ENCODE assay signal across 19 cellular contexts in genomic region chr20:36096404-36096799, GRCh38. TPM values are rescaled to one million over a fixed set of nuclear protein-coding genes. Genes with fewer than 3 reads are reported as not detected.
DNase-seq lines count a peak whose midpoint lies in the region; ATAC-seq and TF ChIP-seq lines count a peak whose summit lies in the region.
"Had no signal": no experiment of that assay in that cellular context is flagged by ENCODE, and none has a peak within 500 bp of the region (broad histone marks: within the 10 kb centered on the region; RNA-seq: fewer than 3 reads in every experiment).

No MANE protein-coding gene starts in this region.

- peaks cover 2% of the 10 kb centered on the region; the same call in 1 of the 2 replicates for H3K27me3 ChIP-seq in ACC112 (ENCODE audit: insufficient read depth, low read length)
- peaks cover 8% of the 10 kb centered on the region for H3K27me3 ChIP-seq in osteoblast (ENCODE audit: insufficient read depth, low read length)
- H3K27me3 ChIP-seq in heart right ventricle: peaks cover 0 to 36% (median 5%) of the 10 kb centered on the region in 7 donors
- no peaks in the 10 kb centered on the region for H3K27me3 ChIP-seq in ascending aorta
- peaks cover 11% of the 10 kb centered on the region for H3K27me3 ChIP-seq in CD8-positive, alpha-beta memory T cell (ENCODE audit: insufficient read depth, low read length, poor library complexity, severe bottlenecking)
- H3K27me3 ChIP-seq: vagina had no signal

- H3K4me1 Mint-ChIP-seq in dendritic cell treated with granulocyte-macrophage colony-stimulating factor and Interleukin-4, amounts not matched to agents 40 ng/mL and 50 ng/mL, for 4 days (ENCODE audit: low read depth): peaks cover 76% of the 10 kb centered on the region
- H3K4me1 Mint-ChIP-seq in CD8-positive, alpha-beta memory T cell: peaks cover 11 to 19% (median 11%) of the 10 kb centered on the region in 3 donors

- peak overlapping the region; percentile 7; the same call in 1 of the 2 replicates for H3K4me3 ChIP-seq in ACC112 (ENCODE audit: low read depth, low read length)
- no peak overlapping the region for H3K4me3 ChIP-seq in HEK293 (ENCODE audit: low read depth, low read length)
- H3K4me3 ChIP-seq in osteoblast (ENCODE audit: insufficient read depth, low read length): no peak overlapping the region
- no peak overlapping the region for H3K4me3 ChIP-seq in heart right ventricle
- H3K4me3 ChIP-seq in ascending aorta: no peak overlapping the region
- H3K4me3 ChIP-seq in CD8-positive, alpha-beta memory T cell (ENCODE audit: low read length): no peak overlapping the region
- H3K4me3 ChIP-seq: spleen, vagina had no signal

- H3K9me3 ChIP-seq in HEK293 (ENCODE audit: control insufficient read depth, insufficient read depth, low read depth, low read length) (no peaks in the 10 kb centered on the region), osteoblast (ENCODE audit: low read depth, low read length) (no peaks in the 10 kb centered on the region), heart right ventricle (no peaks in the 10 kb centered on the region), ascending aorta (no peaks in the 10 kb centered on the region)
- H3K9me3 ChIP-seq in CD8-positive, alpha-beta memory T cell (ENCODE audit: low read length): no peaks in the 10 kb centered on the region
- H3K9me3 ChIP-seq: spleen, vagina had no signal

- H2AFZ ChIP-seq in ACC112 (ENCODE audit: low read length, unreplicated experiment): no peak overlapping the region
- no peak overlapping the region for H2AFZ ChIP-seq in osteoblast (ENCODE audit: low read length)

- no peaks in the 10 kb centered on the region for H4K20me1 ChIP-seq in osteoblast (ENCODE audit: insufficient read depth, low read length)

- H3K36me3 ChIP-seq in ACC112 (ENCODE audit: insufficient read depth, low read length): no peaks in the 10 kb centered on the region
- H3K36me3 ChIP-seq in HEK293 (ENCODE audit: control insufficient read depth in 2 of 2, insufficient read depth in 1 of 2, low read length in 2 of 2): no peaks in the 10 kb centered on the region
- no peaks in the 10 kb centered on the region for H3K36me3 ChIP-seq in osteoblast (ENCODE audit: insufficient read depth, low read length)
- H3K36me3 ChIP-seq in heart right ventricle: no peaks in the 10 kb centered on the region
- H3K36me3 ChIP-seq in ascending aorta: no peaks in the 10 kb centered on the region
- no peaks in the 10 kb centered on the region for H3K36me3 ChIP-seq in CD8-positive, alpha-beta memory T cell (ENCODE audit: insufficient read depth, low read length)
- H3K36me3 ChIP-seq: spleen, vagina, WERI-Rb-1 had no signal

- peaks cover 41% of the 10 kb centered on the region for H3K27me3 Mint-ChIP-seq in dendritic cell treated with granulocyte-macrophage colony-stimulating factor and Interleukin-4, amounts not matched to agents 40 ng/mL and 50 ng/mL, for 4 days
- peaks cover 19 to 23% of the 10 kb centered on the region in 2 donors for H3K27me3 Mint-ChIP-seq in CD8-positive, alpha-beta memory T cell

- no peak for TF ChIP-seq CTCF in HEK293 (tag by site-specific recombination; IDR thresholded peaks at IDR 0.05)
- no peak for TF ChIP-seq CTCF in osteoblast (IDR thresholded peaks at IDR 0.05; ENCODE audit: extremely low read depth, low read depth, low read length)
- no peak for TF ChIP-seq CTCF in heart right ventricle (IDR thresholded peaks at IDR 0.05)
- no peak for TF ChIP-seq CTCF in ascending aorta (IDR thresholded peaks at IDR 0.05)

- peak overlapping the region; percentile 94 for H3K27ac Mint-ChIP-seq in dendritic cell treated with granulocyte-macrophage colony-stimulating factor and Interleukin-4, amounts not matched to agents 40 ng/mL and 50 ng/mL, for 4 days
- no peak overlapping the region for H3K27ac Mint-ChIP-seq in CD8-positive, alpha-beta memory T cell
- H3K27ac Mint-ChIP-seq: activated CD4-positive, alpha-beta memory T cell treated with anti-CD3 and anti-CD28 coated beads, Interleukin-2, amount 10 ng/mL, durations not matched to agents 7 days and 5 days; stimulated activated naive B cell treated with anti-CD40 and anti-IgM and Interleukin-4, amounts not matched to agents 10 μg/mL and 1 μg/mL and 100 μg/mL, for 72 hours; T-cell had no signal

- H3K27ac ChIP-seq in ACC112 (ENCODE audit: low read depth, low read length): peak overlapping the region; percentile 85
- H3K27ac ChIP-seq in HEK293 (ENCODE audit: extremely low read depth, low read depth, low read length): no peak overlapping the region
- H3K27ac ChIP-seq in osteoblast (ENCODE audit: low read depth, low read length): peak overlapping the region; percentile 44
- peak overlapping the region in 1 of 10 donors; percentile 13 for H3K27ac ChIP-seq in heart right ventricle
- peak overlapping the region in 1 of 2 donors; percentile 68 for H3K27ac ChIP-seq in ascending aorta
- H3K27ac ChIP-seq in CD8-positive, alpha-beta memory T cell (ENCODE audit: low read depth, low read length): no peak overlapping the region
- H3K27ac ChIP-seq: vagina, WERI-Rb-1 had no signal

- ATAC-seq in heart right ventricle: no peak
- ATAC-seq: T-cell had no signal

- H3K9me3 Mint-ChIP-seq in dendritic cell treated with granulocyte-macrophage colony-stimulating factor and Interleukin-4, amounts not matched to agents 40 ng/mL and 50 ng/mL, for 4 days: no peaks in the 10 kb centered on the region
- no peaks in the 10 kb centered on the region for H3K9me3 Mint-ChIP-seq in CD8-positive, alpha-beta memory T cell
- H3K9me3 Mint-ChIP-seq: activated CD4-positive, alpha-beta memory T cell treated with anti-CD3 and anti-CD28 coated beads, Interleukin-2, amount 10 ng/mL, durations not matched to agents 7 days and 5 days; central memory CD8-positive, alpha-beta T cell; stimulated activated naive B cell treated with anti-CD40 and anti-IgM and Interleukin-4, amounts not matched to agents 10 μg/mL and 1 μg/mL and 100 μg/mL, for 72 hours; T-cell had no signal

- POLR2A ChIA-PET in HEK293 (lab: Yijun Ruan, JAX): no interaction called here
- POLR2A ChIA-PET in CD8-positive, alpha-beta memory T cell (lab: Charles Lee): interaction anchor here (0.7 kb wide), 1 partner anchor 141 kb away, joined by 5 read pairs; no protein-coding TSS in a partner anchor

- H3K4me1 ChIP-seq in ACC112 (ENCODE audit: control insufficient read depth, insufficient read depth, low read length, unreplicated experiment) (peaks cover 34% of the 10 kb centered on the region), HEK293 (ENCODE audit: control insufficient read depth, insufficient read depth, low read length) (no peaks in the 10 kb centered on the region), osteoblast (ENCODE audit: insufficient read depth, low read length) (peaks cover 27% of the 10 kb centered on the region), heart right ventricle (peaks cover 7 to 54% (median 37%) of the 10 kb centered on the region in 9 donors), ascending aorta (peaks cover 5 to 24% of the 10 kb centered on the region in 2 donors)
- H3K4me1 ChIP-seq in CD8-positive, alpha-beta memory T cell (ENCODE audit: insufficient read depth, low read length): peaks cover 14% of the 10 kb centered on the region

- CTCF ChIA-PET in HEK293 (lab: Yijun Ruan, JAX): interaction anchor here (0.5 to 1.2 kb wide), 4 partner anchors 14 to 132 kb away, joined by 3 to 6 read pairs (median 3); no protein-coding TSS in a partner anchor
- CTCF ChIA-PET in CD8-positive, alpha-beta memory T cell (lab: Charles Lee): interaction anchor here (1.0 to 1.2 kb wide), 2 partner anchors 38 to 104 kb away, joined by 3 read pairs; no protein-coding TSS in a partner anchor

- peaks cover 2% of the 10 kb centered on the region for H3K79me2 ChIP-seq in ACC112 (ENCODE audit: control insufficient read depth, insufficient read depth, low read length, unreplicated experiment)
- H3K79me2 ChIP-seq in osteoblast (ENCODE audit: insufficient read depth, low read length): peaks cover 4% of the 10 kb centered on the region

- no peak overlapping the region for H3K4me3 Mint-ChIP-seq in dendritic cell treated with granulocyte-macrophage colony-stimulating factor and Interleukin-4, amounts not matched to agents 40 ng/mL and 50 ng/mL, for 4 days
- H3K4me3 Mint-ChIP-seq in CD8-positive, alpha-beta memory T cell: peak overlapping the region in 1 of 7 donors; percentile 28
- H3K4me3 Mint-ChIP-seq: activated CD4-positive, alpha-beta memory T cell treated with anti-CD3 and anti-CD28 coated beads, Interleukin-2, amount 10 ng/mL, durations not matched to agents 7 days and 5 days; central memory CD8-positive, alpha-beta T cell; stimulated activated naive B cell treated with anti-CD40 and anti-IgM and Interleukin-4, amounts not matched to agents 10 μg/mL and 1 μg/mL and 100 μg/mL, for 72 hours; T-cell had no signal

- H3K4me2 ChIP-seq in osteoblast (ENCODE audit: insufficient read depth, low read length): no peak overlapping the region

- DNase-seq in osteoblast (ENCODE audit: insufficient read length, low spot score, missing footprints) (no peak), putamen (ENCODE audit: low spot score) (no peak), heart right ventricle (no peak), ascending aorta (ENCODE audit: low spot score in 2 of 2) (no peak)
- no peak for DNase-seq in CD8-positive, alpha-beta memory T cell
- DNase-seq: activated CD4-positive, alpha-beta memory T cell treated with anti-CD3 and anti-CD28 coated beads, Interleukin-2, amount 10 ng/mL, durations not matched to agents 7 days and 5 days; foreskin fibroblast; NCI-H146; NCI-H345; Right ventricle myocardium superior; spleen; stimulated activated naive B cell treated with anti-CD40 and anti-IgM and Interleukin-4, amounts not matched to agents 10 μg/mL and 1 μg/mL and 100 μg/mL, for 72 hours; T-cell; WERI-Rb-1 had no signal

- H3K36me3 Mint-ChIP-seq in dendritic cell treated with granulocyte-macrophage colony-stimulating factor and Interleukin-4, amounts not matched to agents 40 ng/mL and 50 ng/mL, for 4 days (ENCODE audit: low read depth): peaks cover 6% of the 10 kb centered on the region
- H3K36me3 Mint-ChIP-seq in CD8-positive, alpha-beta memory T cell: peaks cover 0 to 3% (median 2%) of the 10 kb centered on the region in 3 donors

- intact Hi-C loops in dendritic cell treated with granulocyte-macrophage colony-stimulating factor and Interleukin-4, amounts not matched to agents 40 ng/mL and 50 ng/mL, for 4 days (cut with micrococcal nuclease): no loop called here
- intact Hi-C loops in heart right ventricle (cut with DNase I) (loop anchor here in 1 of 10 donors (5.0 kb wide), 1 partner anchor 41 kb away; no protein-coding TSS in a partner anchor), ascending aorta (cut with DNase I) (no loop called here)

RNA-seq across cellular contexts. Expression of gene EPB41L1, which starts 58.1 kb away (rescaled TPM):
- total RNA-seq in osteoblast (26.8 and 32.4 TPM in 2 replicates), heart right ventricle (10 to 100 TPM; 11.1 to 21.7 (median 16.9) TPM), ascending aorta (16.7 TPM)
- 1 to 10 TPM; 7.5 to 8.0 TPM for polyA plus RNA-seq in heart right ventricle
- total RNA-seq in CD8-positive, alpha-beta memory T cell: under 1 TPM; 0.29 to 0.35 TPM
- not detected for polyA plus RNA-seq in CD8-positive, alpha-beta memory T cell

Comparison
In these comparisons a context has a peak if more than half of its experiments do, and no peak if none do; other contexts are left out.
1. H3K27ac ChIP-seq: peak in ACC112 (single experiment) and osteoblast (single experiment); none in HEK293 (single experiment) and CD8-positive, alpha-beta memory T cell (single experiment).
2. RNA of gene EPB41L1, which starts 58.1 kb away (total RNA-seq): 26.8 to 32.4 TPM in osteoblast, 11.1 to 21.7 TPM in heart right ventricle and 16.7 TPM in ascending aorta (single experiment); 0.29 to 0.35 TPM in CD8-positive, alpha-beta memory T cell; every median in the first group is over 4 times any median in the second.